1 cellular context compared by ENCODE assay signal in the genomic region with DNA sequence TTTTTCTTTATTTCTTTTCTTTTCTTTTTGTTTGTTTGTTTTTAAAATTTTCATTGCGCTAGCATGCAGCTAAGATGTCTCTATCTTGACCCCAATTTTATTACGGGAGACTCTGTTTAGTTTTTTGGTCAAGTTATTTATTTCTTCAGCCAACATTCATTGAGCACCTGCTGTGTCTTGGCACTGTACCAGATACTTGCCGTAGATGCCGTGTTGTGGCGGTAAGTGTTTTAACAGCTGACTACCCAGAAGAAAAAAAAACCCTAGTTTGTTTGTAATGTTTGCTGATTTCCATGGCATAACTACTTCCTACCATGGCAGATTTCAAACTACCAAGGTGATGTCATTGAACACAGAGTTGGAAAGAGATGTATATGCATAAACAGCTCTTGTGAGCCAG.
TF ChIP-seq lines count a peak whose summit lies in the region.

No MANE protein-coding gene starts in this region.

TF ChIP-seq in HEK293, 187 proteins besides CTCF, POLR2A, EP300 and RAD21 (continued from another document and continues in another):
- TF ChIP-seq PBX3 (CRISPR knock-in tag; IDR thresholded peaks at IDR 0.05): no peak
- TF ChIP-seq ZNF660 (tag by site-specific recombination; IDR thresholded peaks at IDR 0.05): peak; percentile 93
- TF ChIP-seq ZBTB10 (tag by site-specific recombination; IDR thresholded peaks at IDR 0.05): no peak
- TF ChIP-seq ZNF184 (tag by site-specific recombination; IDR thresholded peaks at IDR 0.05): peak; percentile 76; the same call in 1 of the 2 replicates
- peak; percentile 94 for TF ChIP-seq ZNF24 (tag by site-specific recombination; IDR thresholded peaks at IDR 0.05)
- TF ChIP-seq BCL11A (tag by site-specific recombination; IDR thresholded peaks at IDR 0.05; ENCODE audit: low read depth): peak; percentile 33; the same call in 1 of the 2 replicates
- peak; percentile 31; the same call in 1 of the 2 replicates for TF ChIP-seq KLF1 (tag by site-specific recombination; IDR thresholded peaks at IDR 0.05)
- TF ChIP-seq, protein P1, sequence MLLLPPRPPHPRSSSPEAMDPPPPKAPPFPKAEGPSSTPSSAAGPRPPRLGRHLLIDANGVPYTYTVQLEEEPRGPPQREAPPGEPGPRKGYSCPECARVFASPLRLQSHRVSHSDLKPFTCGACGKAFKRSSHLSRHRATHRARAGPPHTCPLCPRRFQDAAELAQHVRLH (tag by site-specific recombination; IDR thresholded peaks at IDR 0.05): peak; percentile 92
- no peak for TF ChIP-seq ZFP41 (tag by site-specific recombination; IDR thresholded peaks at IDR 0.05; ENCODE audit: borderline replicate concordance)
- TF ChIP-seq ZNF10 (tag by site-specific recombination; IDR thresholded peaks at IDR 0.05): peak; percentile 81
- TF ChIP-seq GLI2 (tag by site-specific recombination; IDR thresholded peaks at IDR 0.05; ENCODE audit: borderline replicate concordance, low read depth): peak; percentile 95
- TF ChIP-seq ZNF488 (tag by site-specific recombination; IDR thresholded peaks at IDR 0.05): peak; percentile 93
- TF ChIP-seq ZNF510 (tag by site-specific recombination; IDR thresholded peaks at IDR 0.05; ENCODE audit: insufficient replicate concordance): no peak
- TF ChIP-seq, protein P2, sequence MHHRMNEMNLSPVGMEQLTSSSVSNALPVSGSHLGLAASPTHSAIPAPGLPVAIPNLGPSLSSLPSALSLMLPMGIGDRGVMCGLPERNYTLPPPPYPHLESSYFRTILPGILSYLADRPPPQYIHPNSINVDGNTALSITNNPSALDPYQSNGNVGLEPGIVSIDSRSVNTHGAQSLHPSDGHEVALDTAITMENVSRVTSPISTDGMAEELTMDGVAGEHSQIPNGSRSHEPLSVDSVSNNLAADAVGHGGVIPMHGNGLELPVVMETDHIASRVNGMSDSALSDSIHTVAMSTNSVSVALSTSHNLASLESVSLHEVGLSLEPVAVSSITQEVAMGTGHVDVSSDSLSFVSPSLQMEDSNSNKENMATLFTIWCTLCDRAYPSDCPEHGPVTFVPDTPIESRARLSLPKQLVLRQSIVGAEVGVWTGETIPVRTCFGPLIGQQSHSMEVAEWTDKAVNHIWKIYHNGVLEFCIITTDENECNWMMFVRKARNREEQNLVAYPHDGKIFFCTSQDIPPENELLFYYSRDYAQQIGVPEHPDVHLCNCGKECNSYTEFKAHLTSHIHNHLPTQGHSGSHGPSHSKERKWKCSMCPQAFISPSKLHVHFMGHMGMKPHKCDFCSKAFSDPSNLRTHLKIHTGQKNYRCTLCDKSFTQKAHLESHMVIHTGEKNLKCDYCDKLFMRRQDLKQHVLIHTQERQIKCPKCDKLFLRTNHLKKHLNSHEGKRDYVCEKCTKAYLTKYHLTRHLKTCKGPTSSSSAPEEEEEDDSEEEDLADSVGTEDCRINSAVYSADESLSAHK (tag by site-specific recombination; IDR thresholded peaks at IDR 0.05): peak; percentile 90
- TF ChIP-seq ZNF621 (tag by site-specific recombination; IDR thresholded peaks at IDR 0.05): no peak
- peak; percentile 87; the same call in 1 of the 2 replicates for TF ChIP-seq ZSCAN23 (tag by site-specific recombination; IDR thresholded peaks at IDR 0.05)
- peak; percentile 91 for TF ChIP-seq ZNF561 (tag by site-specific recombination; IDR thresholded peaks at IDR 0.05; ENCODE audit: borderline replicate concordance)
- TF ChIP-seq, protein P3, sequence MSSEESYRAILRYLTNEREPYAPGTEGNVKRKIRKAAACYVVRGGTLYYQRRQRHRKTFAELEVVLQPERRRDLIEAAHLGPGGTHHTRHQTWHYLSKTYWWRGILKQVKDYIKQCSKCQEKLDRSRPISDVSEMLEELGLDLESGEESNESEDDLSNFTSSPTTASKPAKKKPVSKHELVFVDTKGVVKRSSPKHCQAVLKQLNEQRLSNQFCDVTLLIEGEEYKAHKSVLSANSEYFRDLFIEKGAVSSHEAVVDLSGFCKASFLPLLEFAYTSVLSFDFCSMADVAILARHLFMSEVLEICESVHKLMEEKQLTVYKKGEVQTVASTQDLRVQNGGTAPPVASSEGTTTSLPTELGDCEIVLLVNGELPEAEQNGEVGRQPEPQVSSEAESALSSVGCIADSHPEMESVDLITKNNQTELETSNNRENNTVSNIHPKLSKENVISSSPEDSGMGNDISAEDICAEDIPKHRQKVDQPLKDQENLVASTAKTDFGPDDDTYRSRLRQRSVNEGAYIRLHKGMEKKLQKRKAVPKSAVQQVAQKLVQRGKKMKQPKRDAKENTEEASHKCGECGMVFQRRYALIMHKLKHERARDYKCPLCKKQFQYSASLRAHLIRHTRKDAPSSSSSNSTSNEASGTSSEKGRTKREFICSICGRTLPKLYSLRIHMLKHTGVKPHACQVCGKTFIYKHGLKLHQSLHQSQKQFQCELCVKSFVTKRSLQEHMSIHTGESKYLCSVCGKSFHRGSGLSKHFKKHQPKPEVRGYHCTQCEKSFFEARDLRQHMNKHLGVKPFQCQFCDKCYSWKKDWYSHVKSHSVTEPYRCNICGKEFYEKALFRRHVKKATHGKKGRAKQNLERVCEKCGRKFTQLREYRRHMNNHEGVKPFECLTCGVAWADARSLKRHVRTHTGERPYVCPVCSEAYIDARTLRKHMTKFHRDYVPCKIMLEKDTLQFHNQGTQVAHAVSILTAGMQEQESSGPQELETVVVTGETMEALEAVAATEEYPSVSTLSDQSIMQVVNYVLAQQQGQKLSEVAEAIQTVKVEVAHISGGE (tag by site-specific recombination; conservative IDR thresholded peaks at IDR 0.05; ENCODE audit: low read depth): 0 out of 2 replicates have a peak, but pooled peaks have one; percentile 20
- no peak for TF ChIP-seq ZNF140 (tag by site-specific recombination; IDR thresholded peaks at IDR 0.05)
- no peak for TF ChIP-seq ZNF133 (tag by site-specific recombination; IDR thresholded peaks at IDR 0.05)
- peak; percentile 62 for TF ChIP-seq ZBTB17 (tag by site-specific recombination; IDR thresholded peaks at IDR 0.05)
- peak; percentile 68; the same call in 1 of the 2 replicates for TF ChIP-seq GFI1B (tag by site-specific recombination; IDR thresholded peaks at IDR 0.05)
- peak; percentile 57; the same call in 1 of the 2 replicates for TF ChIP-seq ZNF2 (tag by site-specific recombination; IDR thresholded peaks at IDR 0.05)
- 0 out of 2 replicates have a peak, but pooled peaks have one; percentile 23 for TF ChIP-seq ZNF501 (tag by site-specific recombination; IDR thresholded peaks at IDR 0.05)
- TF ChIP-seq SETDB1 (IDR thresholded peaks at IDR 0.05; ENCODE audit: insufficient read length, low read length): no peak
- peak; percentile 87 for TF ChIP-seq IKZF3 (tag by site-specific recombination; IDR thresholded peaks at IDR 0.05)
- no peak for TF ChIP-seq ZNF658 (tag by site-specific recombination; IDR thresholded peaks at IDR 0.05)
- 0 out of 2 replicates have a peak, but pooled peaks have one; percentile 8 for TF ChIP-seq ZNF280D (tag by site-specific recombination; IDR thresholded peaks at IDR 0.05)
- no peak for TF ChIP-seq ZNF670 (tag by site-specific recombination; IDR thresholded peaks at IDR 0.05; ENCODE audit: low read depth)
- peak; percentile 91 for TF ChIP-seq ZBTB21 (tag by site-specific recombination; IDR thresholded peaks at IDR 0.05)
- TF ChIP-seq, protein P4, sequence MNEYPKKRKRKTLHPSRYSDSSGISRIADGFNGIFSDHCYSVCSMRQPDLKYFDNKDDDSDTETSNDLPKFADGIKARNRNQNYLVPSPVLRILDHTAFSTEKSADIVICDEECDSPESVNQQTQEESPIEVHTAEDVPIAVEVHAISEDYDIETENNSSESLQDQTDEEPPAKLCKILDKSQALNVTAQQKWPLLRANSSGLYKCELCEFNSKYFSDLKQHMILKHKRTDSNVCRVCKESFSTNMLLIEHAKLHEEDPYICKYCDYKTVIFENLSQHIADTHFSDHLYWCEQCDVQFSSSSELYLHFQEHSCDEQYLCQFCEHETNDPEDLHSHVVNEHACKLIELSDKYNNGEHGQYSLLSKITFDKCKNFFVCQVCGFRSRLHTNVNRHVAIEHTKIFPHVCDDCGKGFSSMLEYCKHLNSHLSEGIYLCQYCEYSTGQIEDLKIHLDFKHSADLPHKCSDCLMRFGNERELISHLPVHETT (tag by site-specific recombination; IDR thresholded peaks at IDR 0.05): peak; percentile 80; the same call in 1 of the 2 replicates
- 0 out of 2 replicates have a peak, but pooled peaks have one; percentile 29 for TF ChIP-seq ZNF76 (tag by site-specific recombination; IDR thresholded peaks at IDR 0.05; ENCODE audit: borderline replicate concordance, low read depth)
- TF ChIP-seq ZNF157 (tag by site-specific recombination; IDR thresholded peaks at IDR 0.05): no peak
- TF ChIP-seq ZNF223 (tag by site-specific recombination; IDR thresholded peaks at IDR 0.05): no peak
- no peak for TF ChIP-seq ZNF560 (tag by site-specific recombination; IDR thresholded peaks at IDR 0.05; ENCODE audit: borderline replicate concordance)
- TF ChIP-seq, protein P5, sequence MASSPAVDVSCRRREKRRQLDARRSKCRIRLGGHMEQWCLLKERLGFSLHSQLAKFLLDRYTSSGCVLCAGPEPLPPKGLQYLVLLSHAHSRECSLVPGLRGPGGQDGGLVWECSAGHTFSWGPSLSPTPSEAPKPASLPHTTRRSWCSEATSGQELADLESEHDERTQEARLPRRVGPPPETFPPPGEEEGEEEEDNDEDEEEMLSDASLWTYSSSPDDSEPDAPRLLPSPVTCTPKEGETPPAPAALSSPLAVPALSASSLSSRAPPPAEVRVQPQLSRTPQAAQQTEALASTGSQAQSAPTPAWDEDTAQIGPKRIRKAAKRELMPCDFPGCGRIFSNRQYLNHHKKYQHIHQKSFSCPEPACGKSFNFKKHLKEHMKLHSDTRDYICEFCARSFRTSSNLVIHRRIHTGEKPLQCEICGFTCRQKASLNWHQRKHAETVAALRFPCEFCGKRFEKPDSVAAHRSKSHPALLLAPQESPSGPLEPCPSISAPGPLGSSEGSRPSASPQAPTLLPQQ (tag by site-specific recombination; IDR thresholded peaks at IDR 0.05): peak; percentile 58
- no peak for TF ChIP-seq ZNF473 (tag by site-specific recombination; IDR thresholded peaks at IDR 0.05)
- peak; percentile 45; the same call in 1 of the 2 replicates for TF ChIP-seq TCF7L2 (IDR thresholded peaks at IDR 0.05; ENCODE audit: borderline replicate concordance, low read depth, low read length)
- peak; percentile 74 for TF ChIP-seq BCL6B (tag by site-specific recombination; IDR thresholded peaks at IDR 0.05)
- TF ChIP-seq ZNF610 (tag by site-specific recombination; IDR thresholded peaks at IDR 0.05; ENCODE audit: borderline replicate concordance): peak; percentile 47; the same call in 1 of the 2 replicates
